Comparison of ENCODE assay signal across 8 cellular contexts in the genomic region with DNA sequence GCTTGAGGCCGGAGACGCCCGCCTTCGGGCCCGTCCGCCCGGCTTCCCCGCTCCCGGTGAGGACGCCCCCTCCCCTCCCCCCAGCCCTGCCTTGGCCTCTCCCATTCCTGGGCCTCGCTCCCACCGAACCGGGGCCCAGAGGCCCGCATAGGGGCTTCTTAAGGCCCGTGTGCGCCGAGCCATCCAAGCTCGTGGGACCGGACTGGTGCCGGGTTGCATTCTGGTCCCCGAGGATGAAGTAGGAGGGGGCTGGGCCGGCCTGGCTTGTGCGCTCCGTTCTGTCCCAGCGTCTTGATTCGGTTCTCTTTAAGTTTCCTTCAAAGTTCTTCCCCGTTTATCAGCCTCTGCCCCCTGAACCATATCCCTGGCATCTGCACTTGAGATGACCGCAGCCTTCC. TPM values are rescaled to one million over a fixed set of nuclear protein-coding genes. Genes with fewer than 3 reads are reported as not detected.
DNase-seq lines count a peak whose midpoint lies in the region; ATAC-seq and TF ChIP-seq lines count a peak whose summit lies in the region.

No MANE protein-coding gene starts in this region.

- POLR2A ChIA-PET in Caco-2 (lab: Charles Lee): interaction anchor here (0.7 kb wide), 1 partner anchor 14 kb away, joined by 3 read pairs; a partner anchor contains a TSS

- H3K27ac Mint-ChIP-seq in Caco-2 (ENCODE audit: unreplicated experiment): peak overlapping the region; percentile 39

- ATAC-seq in HG02943 (IDR thresholded peaks at IDR 0.05; ENCODE audit: low read depth, unreplicated experiment): peak; percentile 10
- ATAC-seq in lower lobe of right lung: no peak
- no peak for ATAC-seq in aorta (ENCODE audit: low FRiP score)

- intact Hi-C loops in Caco-2 (cut with micrococcal nuclease; ENCODE audit: unreplicated experiment) (no loop called here), ascending aorta (cut with DNase I) (no loop called here), lower lobe of right lung (cut with DNase I) (no loop called here), aorta (cut with DNase I) (loop anchor here in 1 of 2 donors (10.0 kb wide), 1 partner anchor 207 kb away; a partner anchor contains a TSS)

- H3K4me3 ChIP-seq in Caco-2 (ENCODE audit: low read depth, low read length): peak overlapping the region; percentile 61
- peak overlapping the region; percentile 67 to 92 for H3K4me3 ChIP-seq in ascending aorta
- H3K4me3 ChIP-seq in lower lobe of right lung: peak overlapping the region; percentile 94
- H3K4me3 ChIP-seq in aorta (ENCODE audit: low read length in 2 of 2): peak overlapping the region; percentile 74 to 77

- no peaks in the 10 kb centered on the region for H3K9me3 ChIP-seq in Caco-2
- H3K9me3 ChIP-seq in ascending aorta: no peaks in the 10 kb centered on the region
- H3K9me3 ChIP-seq in lower lobe of right lung: no peaks in the 10 kb centered on the region
- H3K9me3 ChIP-seq in aorta (ENCODE audit: control insufficient read depth, low read length): no peaks in the 10 kb centered on the region

- no peaks in the 10 kb centered on the region for H3K4me1 Mint-ChIP-seq in Caco-2 (ENCODE audit: low read depth, unreplicated experiment)

- CTCF ChIA-PET in Caco-2 (lab: Charles Lee): no interaction called here

- H3K27me3 ChIP-seq in Caco-2 (replicated peaks; ENCODE audit: control insufficient read depth, insufficient read depth, low read length) (no peaks in the 10 kb centered on the region), ascending aorta (no peaks in the 10 kb centered on the region), lower lobe of right lung (ENCODE audit: low read depth) (no peaks in the 10 kb centered on the region), aorta (ENCODE audit: control insufficient read depth in 1 of 2, insufficient read depth in 2 of 2, low read length in 1 of 2) (no peaks in the 10 kb centered on the region)

- WGBS in aorta, 2 donors: 1% methylated on average over 18 to 28 of the region's 28 CpGs

- TSS peak; percentile 45 for BruUV-seq in Caco-2 (replicated peaks; lab: Mats Ljungman, UMichigan)

- peak overlapping the region; percentile 86 for H3K4me3 Mint-ChIP-seq in Caco-2 (ENCODE audit: unreplicated experiment)

- H3K36me3 Mint-ChIP-seq in Caco-2 (ENCODE audit: insufficient read depth, unreplicated experiment): peaks cover 51% of the 10 kb centered on the region

- TF ChIP-seq CTCF in Caco-2 (IDR thresholded peaks at IDR 0.05; ENCODE audit: insufficient read depth in 1 of 2, low read depth in 1 of 2, low read length in 1 of 2, severe bottlenecking in 1 of 2, unreplicated experiment in 1 of 2) (no peak), ascending aorta (IDR thresholded peaks at IDR 0.05) (no peak), lower lobe of right lung (IDR thresholded peaks at IDR 0.05) (no peak), GM13977 (IDR thresholded peaks at IDR 0.05; ENCODE audit: extremely low read depth, insufficient read depth, missing control alignments) (no peak)

- H3K4me1 ChIP-seq in Caco-2 (peaks cover 4% of the 10 kb centered on the region; the same call in 1 of the 2 replicates), ascending aorta (peaks cover 39 to 56% of the 10 kb centered on the region in 2 donors), lower lobe of right lung (peaks cover 64% of the 10 kb centered on the region), aorta (ENCODE audit: control insufficient read depth in 1 of 2, insufficient read depth in 2 of 2, low read length in 2 of 2) (no peaks in the 10 kb centered on the region)

- DNase-seq in Caco-2 (no peak), ascending aorta (ENCODE audit: low spot score in 2 of 2) (no peak), lower lobe of right lung (no peak), aorta (no peak), NCI-H524 treated with DMSO at 0.1 percent for 48 hours (lab: John Stamatoyannopoulos, UW) (no peak), GM13977 (ENCODE audit: low spot score) (no peak), NCI-H1417 treated with DMSO at 0.1 percent for 48 hours (lab: John Stamatoyannopoulos, UW) (no peak)

- H3K9me3 Mint-ChIP-seq in Caco-2 (ENCODE audit: unreplicated experiment): no peaks in the 10 kb centered on the region

- in situ Hi-C loops in GM13977 (cut with MboI; ENCODE audit: low pct_unique_long_range_greater_than_20kb, low sequenced_read_pairs, unreplicated experiment): loop anchor here (25.0 kb wide), 1 partner anchor 200 kb away; a partner anchor contains a TSS

- no peaks in the 10 kb centered on the region for H3K27me3 Mint-ChIP-seq in Caco-2 (ENCODE audit: insufficient read depth, unreplicated experiment)

- no peaks in the 10 kb centered on the region for H3K36me3 ChIP-seq in Caco-2 (ENCODE audit: control insufficient read depth, insufficient read depth, low read length)
- H3K36me3 ChIP-seq in ascending aorta: peaks cover 39 to 41% of the 10 kb centered on the region in 2 donors
- peaks cover 50% of the 10 kb centered on the region for H3K36me3 ChIP-seq in lower lobe of right lung
- H3K36me3 ChIP-seq in aorta (ENCODE audit: control insufficient read depth in 1 of 2, insufficient read depth in 2 of 2, low read length in 1 of 2): peaks cover 0 to 3% of the 10 kb centered on the region in 2 donors

- H3K27ac ChIP-seq in ascending aorta (peak overlapping the region; percentile 90 to 97), lower lobe of right lung (peak overlapping the region; percentile 95), aorta (ENCODE audit: low read depth in 1 of 2, low read length in 2 of 2) (peak overlapping the region in 1 of 2 donors; percentile 71)

RNA-seq across cellular contexts. Expression of a gene that starts 0.5 kb away (rescaled TPM):
- 29.2 and 30.2 TPM in 2 replicates for total RNA-seq in Caco-2 (2022)
- total RNA-seq in ascending aorta: 92.0 TPM
- 87.0 TPM for total RNA-seq in lower lobe of right lung
- 10 to 100 TPM; 36.2 to 38.3 TPM for total RNA-seq in aorta
- 10 to 100 TPM; 48.4 to 75.1 TPM for polyA plus RNA-seq in aorta

RNA-seq across cellular contexts. Expression of a gene that starts 3.7 kb away (rescaled TPM):
- total RNA-seq in Caco-2 (2022) (0.20 TPM in 1 of 2 replicates, not detected in the other), ascending aorta (17.5 TPM), lower lobe of right lung (161 TPM), aorta (10 to 100 TPM; 17.7 to 28.6 TPM)
- 10 to 100 TPM; 25.7 to 26.4 TPM for polyA plus RNA-seq in aorta

RNA-seq across cellular contexts. Expression of a gene that starts 13.3 kb away (rescaled TPM):
- not detected in 2 replicates for total RNA-seq in Caco-2 (2022)
- 88.6 TPM for total RNA-seq in ascending aorta
- 91.3 TPM for total RNA-seq in lower lobe of right lung
- total RNA-seq in aorta: 10 to 100 TPM; 61.4 to 84.5 TPM
- polyA plus RNA-seq in aorta: 100 to 1,000 TPM; 135 to 148 TPM

RNA-seq across cellular contexts. Expression of a gene that starts 17.2 kb away (rescaled TPM):
- 1.1 and 1.6 TPM in 2 replicates for total RNA-seq in Caco-2 (2022)
- total RNA-seq in ascending aorta: 151 TPM
- total RNA-seq in lower lobe of right lung: 667 TPM
- total RNA-seq in aorta: 100 to 1,000 TPM; 111 to 112 TPM
- polyA plus RNA-seq in aorta: 100 to 1,000 TPM in 1 of 2 donors, 10 to 100 TPM in 1; 55.3 to 111 TPM

RNA-seq across cellular contexts. Expression of a gene that starts 21.4 kb away (rescaled TPM):
- total RNA-seq in Caco-2 (2022) (44.2 and 49.7 TPM in 2 replicates), ascending aorta (157 TPM), lower lobe of right lung (55.3 TPM), aorta (10 to 100 TPM; 21.4 to 24.7 TPM)
- 10 to 100 TPM; 12.0 to 20.8 TPM for polyA plus RNA-seq in aorta

Comparison
In these comparisons a context has a peak if more than half of its experiments do, and no peak if none do; other contexts are left out.
1. RNA of a gene that starts 3.7 kb away (total RNA-seq): 161 TPM in lower lobe of right lung (single experiment), 17.7 to 28.6 TPM in aorta and 17.5 TPM in ascending aorta (single experiment); 0.20 TPM in Caco-2; every median in the first group is over 10 times any median in the second.
2. RNA of a gene that starts 13.3 kb away (total RNA-seq): 91.3 TPM in lower lobe of right lung (single experiment), 88.6 TPM in ascending aorta (single experiment) and 61.4 to 84.5 TPM in aorta; not detected in Caco-2; every median in the first group is over 10 times any median in the second.
3. Peak in every context shown above with its lines, with median percentiles within 50 percentile points of each other: H3K4me3 ChIP-seq.